Comparison of ENCODE assay signal across 1 cellular context in genomic region chr6:27617700-27618689, GRCh38.
TF ChIP-seq lines count a peak whose summit lies in the region.

No MANE protein-coding gene starts in this region.

TF ChIP-seq in K562, 482 proteins besides CTCF, POLR2A, EP300 and RAD21 (continued from another document and continues in another):
- TF ChIP-seq ARID4B (CRISPR knock-in tag; IDR thresholded peaks at IDR 0.05) (no peak), NFE2 (IDR thresholded peaks at IDR 0.05; ENCODE audit: low read depth) (no peak), BCLAF1 (IDR thresholded peaks at IDR 0.05; ENCODE audit: borderline replicate concordance in 1 of 2, control insufficient read depth in 1 of 2, low read depth in 2 of 2, low read length in 1 of 2) (no peak), MEF2D (tag; conservative IDR thresholded peaks at IDR 0.05; ENCODE audit: low read depth) (0 out of 2 replicates have a peak, but pooled peaks have one; percentile 30), FOSL1 (tag; conservative IDR thresholded peaks at IDR 0.05) (0 out of 2 replicates have a peak, but pooled peaks have one; percentile 24), BACH1 (tag; IDR thresholded peaks at IDR 0.05) (no peak), NFIC (IDR thresholded peaks at IDR 0.05) (peak; percentile 64), TFAP4 (CRISPR knock-in tag; IDR thresholded peaks at IDR 0.05; ENCODE audit: borderline replicate concordance) (peak; percentile 2; the same call in 1 of the 2 replicates), NEUROD1 (IDR thresholded peaks at IDR 0.05; ENCODE audit: borderline replicate concordance, low read depth, low read length, partially characterized antibody) (peak; percentile 13), ZNF512 (tag; IDR thresholded peaks at IDR 0.05) (no peak), LEF1 (IDR thresholded peaks at IDR 0.05) (peak; percentile 53; the same call in 1 of the 2 replicates), SREBF2 (CRISPR knock-in tag; IDR thresholded peaks at IDR 0.05) (no peak), ZKSCAN8 (CRISPR knock-in tag; IDR thresholded peaks at IDR 0.05) (no peak), RBM34 (IDR thresholded peaks at IDR 0.05; ENCODE audit: borderline replicate concordance, insufficient read depth, low read length) (no peak), SFPQ (IDR thresholded peaks at IDR 0.05; ENCODE audit: low read depth, low read length) (no peak), BRCA1 (IDR thresholded peaks at IDR 0.05) (no peak), BRCA1 (CRISPR knock-in tag; IDR thresholded peaks at IDR 0.05) (no peak), CHD4 (IDR thresholded peaks at IDR 0.05; ENCODE audit: insufficient read depth, insufficient replicate concordance, low read depth, low read length, poor library complexity, severe bottlenecking) (peak; percentile 34), GTF2F1 (IDR thresholded peaks at IDR 0.05; ENCODE audit: low read depth, low read length) (no peak), BCOR (IDR thresholded peaks at IDR 0.05) (peak; percentile 78), E2F8 (IDR thresholded peaks at IDR 0.05; ENCODE audit: low read depth, partially characterized antibody) (peak; percentile 23), MCM7 (IDR thresholded peaks at IDR 0.05) (no peak), NONO (IDR thresholded peaks at IDR 0.05; ENCODE audit: low read depth in 2 of 2, low read length in 1 of 2) (0 out of 4 replicates have a peak, but pooled peaks of 1 of the 2 experiments have one; percentile 34), ZC3H8 (IDR thresholded peaks at IDR 0.05) (no peak), TEAD4 (IDR thresholded peaks at IDR 0.05; ENCODE audit: low read length) (peak; percentile 71), TEAD4 (CRISPR knock-in tag; IDR thresholded peaks at IDR 0.05; ENCODE audit: borderline replicate concordance) (no peak), PHF21A (IDR thresholded peaks at IDR 0.05; ENCODE audit: borderline replicate concordance, low read depth) (no peak), ZBTB2 (IDR thresholded peaks at IDR 0.05) (no peak), ZEB2 (IDR thresholded peaks at IDR 0.05) (0 out of 2 replicates have a peak, but pooled peaks have one; percentile 23), GTF2A2 (tag; IDR thresholded peaks at IDR 0.05) (no peak), RREB1 (CRISPR knock-in tag; IDR thresholded peaks at IDR 0.05) (0 out of 2 replicates have a peak, but pooled peaks have one; percentile 45), BCL6 (CRISPR knock-in tag; IDR thresholded peaks at IDR 0.05) (no peak), CBX8 (IDR thresholded peaks at IDR 0.05; ENCODE audit: borderline replicate concordance, extremely low read depth, low read depth, low read length, poor library complexity, severe bottlenecking) (no peak)
